20 cellular contexts compared by ENCODE assay signal in genomic region chr4:183257808-183258207, GRCh38.
"Had no signal": no experiment of that assay in that cellular context is flagged by ENCODE, and none has a peak within 500 bp of the region (broad histone marks: within the 10 kb centered on the region; RNA-seq: fewer than 3 reads in every experiment).

No MANE protein-coding gene starts in this region.

- H3K27ac ChIP-seq: body of pancreas, epithelial cell of prostate, foreskin keratinocyte, left lung, upper lobe of right lung had no signal

- H3K27me3 Mint-ChIP-seq: activated T-cell treated with anti-CD3 and anti-CD28 coated beads, Interleukin-2, amount 50 U/mL, for 24 hours had no signal

- H3K4me3 ChIP-seq: body of pancreas, dorsolateral prefrontal cortex, left lung, upper lobe of right lung had no signal

- H3K4me1 ChIP-seq: foreskin keratinocyte had no signal

- H3K9me3 Mint-ChIP-seq: activated CD4-positive, alpha-beta T cell treated with anti-CD3 and anti-CD28 coated beads, Interleukin-2, amount 10 ng/mL, durations not matched to agents 7 days and 5 days; activated naive CD4-positive, alpha-beta T cell treated with anti-CD3 and anti-CD28 coated beads for 36 hours; activated T-cell treated with anti-CD3 and anti-CD28 coated beads, Interleukin-2, amount 50 U/mL, for 24 hours; nephron had no signal

- DNase-seq: activated CD4-positive, alpha-beta T cell treated with anti-CD3 and anti-CD28 coated beads, Interleukin-2, amount 10 ng/mL, durations not matched to agents 7 days and 5 days; activated CD8-positive, alpha-beta T cell treated with anti-CD3 and anti-CD28 coated beads, Interleukin-2, amount 10 ng/mL, durations not matched to agents 7 days and 5 days; activated naive CD4-positive, alpha-beta T cell treated with anti-CD3 and anti-CD28 coated beads for 36 hours; activated T-cell treated with anti-CD3 and anti-CD28 coated beads, Interleukin-2, amount 50 U/mL, for 24 hours; body of pancreas; caudate nucleus; dorsolateral prefrontal cortex; foreskin keratinocyte; hypothalamus; left lung; midbrain; occipital lobe; posterior cingulate gyrus; stimulated activated CD8-positive, alpha-beta memory T cell treated with anti-CD3 and anti-CD28 coated beads, Interleukin-4, amount 100 ng/mL, for 48 hours; stimulated activated naive CD4-positive, alpha-beta T cell; T1000; upper lobe of right lung had no signal

- H3K27me3 ChIP-seq: body of pancreas, dorsolateral prefrontal cortex, foreskin keratinocyte, left lung, upper lobe of right lung had no signal

- ATAC-seq: activated CD4-positive, CD25-positive, alpha-beta regulatory T cell treated with anti-CD3 and anti-CD28 coated beads, Interleukin-2, amount 50 U/mL, for 24 hours; activated CD8-positive, alpha-beta T cell treated with anti-CD3 and anti-CD28 coated beads, Interleukin-2, amount 10 ng/mL, durations not matched to agents 7 days and 5 days; body of pancreas; foreskin keratinocyte; left lung; upper lobe of right lung had no signal

- H3K9me3 ChIP-seq: body of pancreas, left lung, upper lobe of right lung had no signal

- H3K27ac Mint-ChIP-seq: activated CD4-positive, alpha-beta T cell treated with anti-CD3 and anti-CD28 coated beads, Interleukin-2, amount 10 ng/mL, durations not matched to agents 7 days and 5 days; activated CD8-positive, alpha-beta T cell treated with anti-CD3 and anti-CD28 coated beads, Interleukin-2, amount 10 ng/mL, durations not matched to agents 7 days and 5 days; activated naive CD4-positive, alpha-beta T cell treated with anti-CD3 and anti-CD28 coated beads for 36 hours; nephron had no signal

- H3K4me3 Mint-ChIP-seq: activated CD4-positive, alpha-beta T cell treated with anti-CD3 and anti-CD28 coated beads, Interleukin-2, amount 10 ng/mL, durations not matched to agents 7 days and 5 days; activated CD8-positive, alpha-beta T cell treated with anti-CD3 and anti-CD28 coated beads, Interleukin-2, amount 10 ng/mL, durations not matched to agents 7 days and 5 days; activated naive CD4-positive, alpha-beta T cell treated with anti-CD3 and anti-CD28 coated beads for 36 hours; activated T-cell treated with anti-CD3 and anti-CD28 coated beads, Interleukin-2, amount 50 U/mL, for 24 hours; nephron had no signal
